In genomic region chr18:42341423-42341822, GRCh38 we compare ENCODE assay signal across 20 cellular contexts.
A peak's percentile ranks its signal among the peaks of the same experiment; 100 is the strongest.
DNase-seq lines count a peak whose midpoint lies in the region; ATAC-seq, FAIRE-seq and TF ChIP-seq lines count a peak whose summit lies in the region.
"Had no signal": no experiment of that assay in that cellular context is flagged by ENCODE, and none has a peak within 500 bp of the region (broad histone marks: within the 10 kb centered on the region; RNA-seq: fewer than 3 reads in every experiment).

No MANE protein-coding gene starts in this region.

- H3K23ac ChIP-seq in H1 (ENCODE audit: insufficient read length): no peak overlapping the region

- H3K27me3 ChIP-seq in H1 (replicated peaks in 1 of 4; ENCODE audit: control insufficient read depth in 3 of 4, extremely low read depth in 1 of 4, insufficient read depth in 3 of 4, low read length in 3 of 4) (no peaks in the 10 kb centered on the region), HepG2 (ENCODE audit: control insufficient read depth in 1 of 2, insufficient read depth in 2 of 2, low read length in 2 of 2) (no peaks in the 10 kb centered on the region), mammary epithelial cell (ENCODE audit: insufficient read depth, low read length) (no peaks in the 10 kb centered on the region)
- H3K27me3 ChIP-seq: BLaER1 had no signal

- no peaks in the 10 kb centered on the region for H3K27me3 Mint-ChIP-seq in activated T-cell treated with anti-CD3 and anti-CD28 coated beads, Interleukin-2, amount 50 U/mL, for 24 hours
- H3K27me3 Mint-ChIP-seq: CD4-positive, alpha-beta memory T cell; IgD-negative memory B cell had no signal

- TF ChIP-seq CTCF in H1 (IDR thresholded peaks at IDR 0.05; ENCODE audit: control extremely low read depth in 1 of 3, insufficient read depth in 1 of 3, low read depth in 1 of 3, low read length in 3 of 3): no peak
- TF ChIP-seq CTCF in HepG2 (CRISPR knock-in tag; IDR thresholded peaks at IDR 0.05): no peak
- no peak for TF ChIP-seq CTCF in lower leg skin (IDR thresholded peaks at IDR 0.05)
- no peak for TF ChIP-seq CTCF in mammary epithelial cell (conservative IDR thresholded peaks at IDR 0.05 in 1 of 2, IDR thresholded peaks at IDR 0.05 in 1 of 2; ENCODE audit: extremely low read depth in 1 of 2, insufficient read depth in 1 of 2, low read depth in 1 of 2, low read length in 2 of 2)

- no peaks in the 10 kb centered on the region for H3K4me1 Mint-ChIP-seq in activated T-cell treated with anti-CD3 and anti-CD28 coated beads, Interleukin-2, amount 50 U/mL, for 24 hours (ENCODE audit: low read depth)
- H3K4me1 Mint-ChIP-seq: CD14-positive monocyte; CD4-positive, alpha-beta memory T cell; IgD-negative memory B cell had no signal

- H3K27ac ChIP-seq in H1 (ENCODE audit: low read depth, low read length) (no peak overlapping the region), HepG2 (ENCODE audit: extremely low read length, insufficient read depth, low read length) (no peak overlapping the region), mammary epithelial cell (ENCODE audit: insufficient read depth, low read depth, low read length) (no peak overlapping the region)
- H3K27ac ChIP-seq: BLaER1, GM23248 had no signal

- DNase-seq in RCC 7860 (ENCODE audit: low spot score) (no peak), H1 (ENCODE audit: low read depth in 1 of 2, low spot score in 2 of 2) (no peak), HepG2 (ENCODE audit: low spot score) (peak; percentile 46), lower leg skin (ENCODE audit: low spot score in 2 of 2) (no peak), mammary epithelial cell (no peak)
- no peak for DNase-seq in activated T-cell treated with anti-CD3 and anti-CD28 coated beads, Interleukin-2, amount 50 U/mL, for 24 hours
- DNase-seq: 8988T; Calu3; CD4-positive, alpha-beta memory T cell; DMS79 treated with DMSO at 0.1 percent for 48 hours; GF-D8; GM23248; HCEC 1CT had no signal

- H3K4me3 Mint-ChIP-seq in activated T-cell treated with anti-CD3 and anti-CD28 coated beads, Interleukin-2, amount 50 U/mL, for 24 hours: no peak overlapping the region
- H3K4me3 Mint-ChIP-seq: CD14-positive monocyte; CD4-positive, alpha-beta memory T cell; IgD-negative memory B cell had no signal

- no peak overlapping the region for H2BK120ac ChIP-seq in H1 (replicated peaks; ENCODE audit: low read depth, low read length)

- no peak overlapping the region for H3K18ac ChIP-seq in H1 (ENCODE audit: extremely low read depth, low read length)

- H3K9me3 Mint-ChIP-seq in activated T-cell treated with anti-CD3 and anti-CD28 coated beads, Interleukin-2, amount 50 U/mL, for 24 hours: peaks cover 10% of the 10 kb centered on the region

- H3K4me2 ChIP-seq in H1 (ENCODE audit: insufficient read depth in 1 of 2, low read depth in 2 of 2, low read length in 2 of 2): no peak overlapping the region
- H3K4me2 ChIP-seq in HepG2 (ENCODE audit: low read depth, low read length): no peak overlapping the region
- H3K4me2 ChIP-seq in mammary epithelial cell (ENCODE audit: insufficient read depth, low read depth, low read length): no peak overlapping the region
- H3K4me2 ChIP-seq: BLaER1 had no signal

- TF ChIP-seq RAD21 in Ishikawa (IDR thresholded peaks at IDR 0.05; ENCODE audit: low read depth): no peak
- no peak for TF ChIP-seq RAD21 in H1 (IDR thresholded peaks at IDR 0.05 in 1 of 2, conservative IDR thresholded peaks at IDR 0.05 in 1 of 2; ENCODE audit: low read depth in 2 of 2, low read length in 2 of 2)
- TF ChIP-seq RAD21 in HepG2 (CRISPR knock-in tag; IDR thresholded peaks at IDR 0.05): no peak

- H3K14ac ChIP-seq in H1 (ENCODE audit: insufficient read length): no peak overlapping the region

- H2AFZ ChIP-seq in H1 (ENCODE audit: low read length) (no peak overlapping the region), HepG2 (ENCODE audit: low read length) (no peak overlapping the region), mammary epithelial cell (ENCODE audit: low read depth, low read length) (no peak overlapping the region)
- H2AFZ ChIP-seq: GM23248 had no signal

- CTCF ChIA-PET in H1 (lab: Charles Lee; ENCODE audit: partially characterized antibody) (no interaction called here), HepG2 (lab: Yijun Ruan, JAX; ENCODE audit: low intra/inter-chr PET ratio, low total read pairs) (no interaction called here), mammary epithelial cell (lab: Charles Lee; ENCODE audit: low non-redundant PET) (no interaction called here)

- H4K5ac ChIP-seq in H1 (ENCODE audit: insufficient read length, low read depth, low read length): no peak overlapping the region

- no peak overlapping the region for H2BK15ac ChIP-seq in H1 (ENCODE audit: low read length)

- peak overlapping the region; percentile 35; the same call in 1 of the 2 replicates for H2BK20ac ChIP-seq in H1 (ENCODE audit: low read length)

- no peaks in the 10 kb centered on the region for H3K23me2 ChIP-seq in H1 (ENCODE audit: low read depth, low read length)

- FAIRE-seq in RCC 7860 (lab: Jason Lieb, UNC): peak; percentile 18
- FAIRE-seq in H1 (lab: Jason Lieb, UNC): no peak
- FAIRE-seq in HepG2 (lab: Jason Lieb, UNC): no peak
- FAIRE-seq: H54, HTR-8/SVneo had no signal

- TF ChIP-seq EP300 in Ishikawa (IDR thresholded peaks at IDR 0.05; ENCODE audit: borderline replicate concordance) (peak; percentile 78), H1 (IDR thresholded peaks at IDR 0.05; ENCODE audit: borderline replicate concordance in 1 of 2, low read depth in 2 of 2, low read length in 2 of 2) (no peak), HepG2 (IDR thresholded peaks at IDR 0.05; ENCODE audit: low read depth in 2 of 2, low read length in 2 of 2) (no peak), HepG2 (CRISPR knock-in tag; IDR thresholded peaks at IDR 0.05; ENCODE audit: borderline replicate concordance) (no peak)

- in situ Hi-C loops in HepG2 (cut with HindIII; ENCODE audit: extremely low pct_ligation_motif_present, low pct_unique_long_range_greater_than_20kb): no loop called here
- in situ Hi-C loops in mammary epithelial cell (cut with MboI; ENCODE audit: low sequenced_read_pairs in 2 of 2): no loop called here

- H2BK12ac ChIP-seq in H1 (ENCODE audit: low read depth, low read length): no peak overlapping the region

- no peaks in the 10 kb centered on the region for H3K79me2 ChIP-seq in H1 (ENCODE audit: control insufficient read depth in 1 of 2, insufficient read depth in 2 of 2, low read length in 2 of 2)
- no peaks in the 10 kb centered on the region for H3K79me2 ChIP-seq in HepG2 (ENCODE audit: insufficient read depth, low read length)
- H3K79me2 ChIP-seq in mammary epithelial cell (ENCODE audit: insufficient read depth, low read length): no peaks in the 10 kb centered on the region

- H3K56ac ChIP-seq in H1 (replicated peaks; ENCODE audit: insufficient read length, low read depth, low read length): no peak overlapping the region

- H4K8ac ChIP-seq in H1 (ENCODE audit: extremely low read depth, insufficient read depth, low read length): no peak overlapping the region

- POLR2A ChIA-PET in H1 (lab: Charles Lee; ENCODE audit: partially characterized antibody) (no interaction called here), HepG2 (lab: Yijun Ruan, JAX) (no interaction called here)

- H2BK5ac ChIP-seq in H1 (ENCODE audit: low read depth, low read length): no peak overlapping the region

- no peak overlapping the region for H3K4ac ChIP-seq in H1 (replicated peaks; ENCODE audit: insufficient read length, low read depth, low read length)

- H3K79me1 ChIP-seq in H1 (ENCODE audit: low read depth, low read length): no peaks in the 10 kb centered on the region

- no peaks in the 10 kb centered on the region for H3K36me3 Mint-ChIP-seq in activated T-cell treated with anti-CD3 and anti-CD28 coated beads, Interleukin-2, amount 50 U/mL, for 24 hours (ENCODE audit: low read depth)
- H3K36me3 Mint-ChIP-seq: CD14-positive monocyte, IgD-negative memory B cell had no signal

- H3K4me3 ChIP-seq in H1 (ENCODE audit: extremely low read depth in 1 of 4, insufficient read depth in 2 of 4, low read depth in 3 of 4, low read length in 4 of 4): no peak overlapping the region
- no peak overlapping the region for H3K4me3 ChIP-seq in HepG2 (replicated peaks in 1 of 3; ENCODE audit: insufficient read depth in 1 of 3, low read depth in 2 of 3, low read length in 3 of 3)
- H3K4me3 ChIP-seq in lower leg skin (ENCODE audit: low read depth, poor library complexity, severe bottlenecking): no peak overlapping the region
- no peak overlapping the region for H3K4me3 ChIP-seq in mammary epithelial cell (replicated peaks in 1 of 3; ENCODE audit: insufficient read depth in 1 of 3, low read depth in 2 of 3, low read length in 3 of 3)
- H3K4me3 ChIP-seq: BLaER1, GM23248 had no signal

- dilution Hi-C loops in mammary epithelial cell (cut with HindIII; ENCODE audit: low sequenced_read_pairs): no loop called here

- H2AK5ac ChIP-seq in H1 (ENCODE audit: low read depth, low read length): no peak overlapping the region

- peaks cover 0 to 5% (median 0%) of the 10 kb centered on the region in 4 experiments; a peak in 2 of 8 replicates for H3K36me3 ChIP-seq in H1 (ENCODE audit: control insufficient read depth in 2 of 4, insufficient read depth in 4 of 4, low read length in 3 of 4)
- no peaks in the 10 kb centered on the region for H3K36me3 ChIP-seq in HepG2 (replicated peaks in 1 of 2; ENCODE audit: control insufficient read depth in 1 of 2, insufficient read depth in 2 of 2, low read length in 2 of 2)
- H3K36me3 ChIP-seq in mammary epithelial cell (ENCODE audit: insufficient read depth, low read length): no peaks in the 10 kb centered on the region
- H3K36me3 ChIP-seq: BLaER1 had no signal

- BruUV-seq in HepG2 (replicated peaks; lab: Mats Ljungman, UMichigan) (no TSS peak), mammary epithelial cell (replicated peaks; lab: Mats Ljungman, UMichigan) (no TSS peak)

- intact Hi-C loops in HepG2 (cut with micrococcal nuclease; ENCODE audit: unreplicated experiment): no loop called here
- intact Hi-C loops in lower leg skin (cut with DNase I; ENCODE audit: low total_unique reads): no loop called here
- intact Hi-C loops in mammary epithelial cell (cut with micrococcal nuclease): no loop called here

- H3K9me3 ChIP-seq in H1 (ENCODE audit: insufficient read depth in 2 of 2, low read depth in 1 of 2, low read length in 1 of 2) (peaks cover 9 to 11% of the 10 kb centered on the region in 2 experiments; a peak in 3 of 4 replicates), HepG2 (ENCODE audit: low read length) (peaks cover 18% of the 10 kb centered on the region; the same call in 1 of the 2 replicates), mammary epithelial cell (replicated peaks; ENCODE audit: insufficient read depth, low read length) (no peaks in the 10 kb centered on the region)

- TF ChIP-seq POLR2A in H1 (IDR thresholded peaks at IDR 0.05; ENCODE audit: control extremely low read depth in 1 of 2, low read depth in 2 of 2, low read length in 2 of 2) (no peak), HepG2 (IDR thresholded peaks at IDR 0.05; ENCODE audit: insufficient read depth in 1 of 2, low read depth in 2 of 2, low read length in 2 of 2) (no peak), lower leg skin (IDR thresholded peaks at IDR 0.05) (no peak)

- no peak overlapping the region for H3K27ac Mint-ChIP-seq in activated T-cell treated with anti-CD3 and anti-CD28 coated beads, Interleukin-2, amount 50 U/mL, for 24 hours
- H3K27ac Mint-ChIP-seq: CD14-positive monocyte; CD4-positive, alpha-beta memory T cell; IgD-negative memory B cell had no signal

- H4K91ac ChIP-seq in H1 (replicated peaks; ENCODE audit: insufficient read length, low read length): no peak overlapping the region

- WGBS in H1 (ENCODE audit: extremely low coverage in 1 of 2, insufficient coverage in 1 of 2, insufficient read length in 1 of 2, insufficient replicate concordance in 2 of 2, low coverage in 1 of 2, low lambda C conversion rate in 2 of 2, missing lambda C conversion rate in 1 of 2), 2 experiments: 46% methylated on average over 1 of the region's 1 CpG; no CpG with 5 or more reads in 1 of the 2 experiments
- WGBS in HepG2 (ENCODE audit: low lambda C conversion rate): 38% methylated on average over 1 of the region's 1 CpG
- WGBS in lower leg skin, 2 donors: 93 to 100% methylated on average over 1 of the region's 1 CpG
- 40% methylated on average over 1 of the region's 1 CpG for WGBS in mammary epithelial cell (ENCODE audit: low coverage, missing lambda C conversion rate)

- H3K9ac ChIP-seq in H1 (replicated peaks in 1 of 4; ENCODE audit: extremely low read depth in 1 of 4, low read depth in 3 of 4, low read length in 3 of 4) (no peak overlapping the region), HepG2 (ENCODE audit: insufficient read depth, low read depth, low read length) (no peak overlapping the region), mammary epithelial cell (ENCODE audit: insufficient read depth, low read length) (no peak overlapping the region)
- H3K9ac ChIP-seq: BLaER1, GM23248 had no signal

- peaks cover 3 to 13% (median 8%) of the 10 kb centered on the region in 4 experiments; a peak in 5 of 7 replicates for H3K4me1 ChIP-seq in H1 (replicated peaks in 1 of 4; ENCODE audit: control insufficient read depth in 3 of 4, insufficient read depth in 4 of 4, low read length in 3 of 4)
- H3K4me1 ChIP-seq in HepG2 (ENCODE audit: insufficient read depth, low read length): peaks cover 62% of the 10 kb centered on the region
- no peaks in the 10 kb centered on the region for H3K4me1 ChIP-seq in mammary epithelial cell (ENCODE audit: insufficient read depth, low read length)
- H3K4me1 ChIP-seq: BLaER1 had no signal

- no peak for ATAC-seq in HepG2
- ATAC-seq in GM21423 (IDR thresholded peaks at IDR 0.05; ENCODE audit: unreplicated experiment): no peak

- H4K20me1 ChIP-seq in H1 (replicated peaks in 1 of 2; ENCODE audit: control insufficient read depth in 1 of 2, insufficient read depth in 2 of 2, low read length in 2 of 2) (no peaks in the 10 kb centered on the region), HepG2 (ENCODE audit: insufficient read depth, low read length) (no peaks in the 10 kb centered on the region), mammary epithelial cell (ENCODE audit: insufficient read depth, low read length) (no peaks in the 10 kb centered on the region)
- H4K20me1 ChIP-seq: BLaER1 had no signal
